10 cellular contexts compared by ENCODE assay signal in the genomic region with DNA sequence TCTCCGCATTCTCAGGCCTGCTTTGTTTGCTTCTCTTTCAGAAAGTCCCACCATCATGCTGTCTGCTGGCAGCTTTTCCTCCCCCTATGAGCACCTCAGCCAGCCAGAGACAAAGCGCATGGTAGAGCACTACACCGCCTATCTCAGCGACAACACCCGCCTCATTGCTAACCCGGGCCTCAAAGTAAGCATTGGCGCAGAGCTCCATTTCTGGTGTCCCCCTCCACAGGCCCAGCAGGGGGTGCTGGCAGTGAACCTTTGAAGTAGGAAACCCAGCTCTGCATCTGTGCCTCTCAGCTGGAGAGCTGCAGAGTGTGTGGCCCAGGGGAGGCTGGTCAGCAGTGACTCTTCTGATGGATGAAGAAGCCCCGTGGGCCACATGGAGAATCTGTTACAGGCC.
A peak's percentile ranks its signal among the peaks of the same experiment; 100 is the strongest.
DNase-seq lines count a peak whose midpoint lies in the region; ATAC-seq and TF ChIP-seq lines count a peak whose summit lies in the region.
"Had no signal": no experiment of that assay in that cellular context is flagged by ENCODE, and none has a peak within 500 bp of the region (broad histone marks: within the 10 kb centered on the region; RNA-seq: fewer than 3 reads in every experiment).

No MANE protein-coding gene starts in this region.

- H3K4me3 ChIP-seq in SJCRH30 = no peak overlapping the region

- no peaks in the 10 kb centered on the region for H3K27me3 ChIP-seq in SJCRH30

- peaks cover 8% of the 10 kb centered on the region for H3K27me3 Mint-ChIP-seq in glutamatergic neuron (ENCODE audit: unreplicated experiment)
- H3K27me3 Mint-ChIP-seq: activated CD4-positive, alpha-beta T cell treated with anti-CD3 and anti-CD28 coated beads, Interleukin-2, amount 10 ng/mL, durations not matched to agents 7 days and 5 days had no signal

- peaks cover 2% of the 10 kb centered on the region for H3K4me1 Mint-ChIP-seq in glutamatergic neuron (ENCODE audit: low read depth, unreplicated experiment)
- H3K4me1 Mint-ChIP-seq: natural killer cell had no signal

- no peaks in the 10 kb centered on the region for H3K9me3 ChIP-seq in SJCRH30 (replicated peaks)

- H3K27ac ChIP-seq in SJCRH30 = no peak overlapping the region

- no peak overlapping the region for H3K27ac Mint-ChIP-seq in glutamatergic neuron (ENCODE audit: unreplicated experiment)
- H3K27ac Mint-ChIP-seq: activated CD4-positive, alpha-beta T cell treated with anti-CD3 and anti-CD28 coated beads, Interleukin-2, amount 10 ng/mL, durations not matched to agents 7 days and 5 days; natural killer cell had no signal

- no peaks in the 10 kb centered on the region for H3K4me1 ChIP-seq in SJCRH30

- ATAC-seq in GM21390 (IDR thresholded peaks at IDR 0.05; ENCODE audit: unreplicated experiment) (no peak), GM21360 (IDR thresholded peaks at IDR 0.05; ENCODE audit: unreplicated experiment) (no peak)

- DNase-seq in CD1c-positive myeloid dendritic cell (ENCODE audit: extremely low spot score) (peak; percentile 28), GM19238 (ENCODE audit: insufficient read length, low spot score) (peak; percentile 2), SJCRH30 (peak; percentile 24 to 33), glutamatergic neuron (peak; percentile 75), pons (ENCODE audit: low spot score) (no peak)
- DNase-seq in activated effector memory CD4-positive, alpha-beta T cell treated with Interleukin-2 at 50 U/mL for 16 hours = no peak
- DNase-seq: activated CD4-positive, alpha-beta T cell treated with anti-CD3 and anti-CD28 coated beads, Interleukin-2, amount 10 ng/mL, durations not matched to agents 7 days and 5 days; natural killer cell had no signal

- peaks cover 2% of the 10 kb centered on the region for H3K9me3 Mint-ChIP-seq in glutamatergic neuron (ENCODE audit: unreplicated experiment)
- H3K9me3 Mint-ChIP-seq: activated CD4-positive, alpha-beta T cell treated with anti-CD3 and anti-CD28 coated beads, Interleukin-2, amount 10 ng/mL, durations not matched to agents 7 days and 5 days; natural killer cell had no signal

- TF ChIP-seq CTCF in glutamatergic neuron (IDR thresholded peaks at IDR 0.05; ENCODE audit: partially characterized antibody, unreplicated experiment) = peak; percentile 55

- no peaks in the 10 kb centered on the region for H3K36me3 Mint-ChIP-seq in glutamatergic neuron (ENCODE audit: unreplicated experiment)
- H3K36me3 Mint-ChIP-seq: natural killer cell had no signal

- no peaks in the 10 kb centered on the region; the same call in none of the 2 replicates for H3K36me3 ChIP-seq in SJCRH30

- no peak overlapping the region for H3K4me3 Mint-ChIP-seq in glutamatergic neuron (ENCODE audit: unreplicated experiment)
- H3K4me3 Mint-ChIP-seq: activated CD4-positive, alpha-beta T cell treated with anti-CD3 and anti-CD28 coated beads, Interleukin-2, amount 10 ng/mL, durations not matched to agents 7 days and 5 days; natural killer cell had no signal

Comparison
In these comparisons a context has a peak if more than half of its experiments do, and no peak if none do; other contexts are left out.
1. DNase-seq: peak in CD1c-positive myeloid dendritic cell (single experiment), GM19238 (single experiment), SJCRH30 (2 of 2) and glutamatergic neuron (single experiment); none in activated effector memory CD4-positive, alpha-beta T cell treated with Interleukin-2 at 50 U/mL for 16 hours (single experiment) and pons (single experiment).